ENCODE assay signal across 7 cellular contexts in genomic region chr1:27542463-27543273, GRCh38. TPM values are rescaled to one million over a fixed set of nuclear protein-coding genes. Genes with fewer than 3 reads are reported as not detected.
DNase-seq lines count a peak whose midpoint lies in the region; ATAC-seq and TF ChIP-seq lines count a peak whose summit lies in the region.

No MANE protein-coding gene starts in this region.

- H3K27me3 ChIP-seq in esophagus squamous epithelium, result no peaks in the 10 kb centered on the region

- peak overlapping the region; percentile 89 to 99 (median 93) for H3K27ac ChIP-seq in esophagus squamous epithelium

- H3K9me3 ChIP-seq in esophagus squamous epithelium, result no peaks in the 10 kb centered on the region

- H3K4me3 ChIP-seq in esophagus squamous epithelium, result no peak overlapping the region

- no peak for TF ChIP-seq CTCF in esophagus squamous epithelium (IDR thresholded peaks at IDR 0.05)
- no peak for TF ChIP-seq CTCF in osteocyte (IDR thresholded peaks at IDR 0.05)

- peaks cover 75 to 100% (median 86%) of the 10 kb centered on the region in 3 donors for H3K4me1 ChIP-seq in esophagus squamous epithelium

- no peak overlapping the region for H3K4me3 Mint-ChIP-seq in osteocyte (ENCODE audit: unreplicated experiment)

- ATAC-seq in HG03135 (IDR thresholded peaks at IDR 0.05; ENCODE audit: unreplicated experiment) (no peak), HG02678 (IDR thresholded peaks at IDR 0.05; ENCODE audit: unreplicated experiment) (no peak), GM19023 (IDR thresholded peaks at IDR 0.05; ENCODE audit: unreplicated experiment) (no peak)

- peaks cover 5 to 25% (median 9%) of the 10 kb centered on the region in 3 donors for H3K36me3 ChIP-seq in esophagus squamous epithelium

- intact Hi-C loops in esophagus squamous epithelium (cut with DNase I), result no loop called here

- H3K9me3 Mint-ChIP-seq in osteocyte (ENCODE audit: unreplicated experiment), result no peaks in the 10 kb centered on the region

- TF ChIP-seq POLR2A in esophagus squamous epithelium (IDR thresholded peaks at IDR 0.05), result no peak

- peaks cover 29% of the 10 kb centered on the region for H3K36me3 Mint-ChIP-seq in osteocyte (ENCODE audit: unreplicated experiment)

- DNase-seq in HT1080 (ENCODE audit: low read depth) (peak; percentile 94), T1000 (lab: John Stamatoyannopoulos, UW) (peak; percentile 46), esophagus squamous epithelium (lab: John Stamatoyannopoulos, UW) (no peak), osteocyte (ENCODE audit: extremely low spot score, unreplicated experiment) (no peak)

- peaks cover 79% of the 10 kb centered on the region for H3K4me1 Mint-ChIP-seq in osteocyte (ENCODE audit: unreplicated experiment)

- WGBS in esophagus squamous epithelium, 2 donors, result 29 to 60% methylated on average over 11 of the region's 19 CpGs

- no peaks in the 10 kb centered on the region for H3K27me3 Mint-ChIP-seq in osteocyte (ENCODE audit: unreplicated experiment)

- H3K27ac Mint-ChIP-seq in osteocyte (ENCODE audit: unreplicated experiment), result peak overlapping the region; percentile 98

RNA-seq across cellular contexts. Expression of gene WASF2, which starts 52.7 kb away (rescaled TPM):
- 12.5 and 18.2 TPM in 2 replicates for total RNA-seq in HT1080 (2014; rRNA removed; shearing (Covaris generic))
- polyA plus RNA-seq in HT1080 (2015; cell fraction: cytosol; rRNA removed), result 60.6 and 69.8 TPM in 2 replicates
- polyA plus RNA-seq in HT1080 (2015; cell fraction: nucleus; rRNA removed), result 47.2 and 59.0 TPM in 2 replicates
- 10 to 100 TPM; 53.7 to 92.8 (median 79.8) TPM for total RNA-seq in esophagus squamous epithelium
- 187 and 189 TPM in 2 replicates for total RNA-seq in osteocyte

Comparison
In these comparisons a context has a peak if more than half of its experiments do, and no peak if none do; other contexts are left out.
1. DNase-seq: peak in HT1080 (single experiment) and T1000 (single experiment); none in esophagus squamous epithelium (single experiment) and osteocyte (single experiment).